13 cellular contexts compared by ENCODE assay signal in genomic region chr13:109783447-109783814, GRCh38. TPM values are rescaled to one million over a fixed set of nuclear protein-coding genes. Genes with fewer than 3 reads are reported as not detected.
DNase-seq lines count a peak whose midpoint lies in the region; TF ChIP-seq lines count a peak whose summit lies in the region.
"Had no signal": no experiment of that assay in that cellular context is flagged by ENCODE, and none has a peak within 500 bp of the region (broad histone marks: within the 10 kb centered on the region; RNA-seq: fewer than 3 reads in every experiment).

No MANE protein-coding gene starts in this region.

- H2AFZ ChIP-seq in ACC112 (ENCODE audit: low read length, unreplicated experiment) = no peak overlapping the region

- H3K27me3 ChIP-seq in ACC112 (ENCODE audit: insufficient read depth, low read length) = no peaks in the 10 kb centered on the region

- H3K27me3 Mint-ChIP-seq in brain = peaks cover 12% of the 10 kb centered on the region

- intact Hi-C loops in posterior vena cava (cut with DNase I) = loop anchor here (5.0 to 10.0 kb wide), 3 partner anchors 329 to 819 kb away; no protein-coding TSS in a partner anchor

- no peak overlapping the region for H3K27ac Mint-ChIP-seq in brain
- H3K27ac Mint-ChIP-seq: activated T-helper 1 cell treated with anti-CD3 and anti-CD28 coated beads, Interleukin-12 subunit alpha, Interleukin-12 subunit beta, Interleukin-2, Interleukin-4 antibody, amounts not matched to agents 30 ng/mL and 10 ng/mL and 1 ng/mL, durations not matched to agents 14 hours and 24 hours and 36 hours had no signal

- whole genome bisulfite sequencing in mesodermal cell (ENCODE audit: insufficient coverage in 2 of 2), 2 experiments = 78 to 89% methylated on average over 28 to 29 of the region's 29 CpGs

- H3K79me2 ChIP-seq in ACC112 (ENCODE audit: control insufficient read depth, insufficient read depth, low read length, unreplicated experiment) = peaks cover 63% of the 10 kb centered on the region

- peaks cover 47% of the 10 kb centered on the region for H3K36me3 Mint-ChIP-seq in brain

- DNase-seq in HFF-Myc (ENCODE audit: extremely low read depth, low read depth) (no peak), DMS114 treated with DMSO at 0.1 percent for 48 hours (lab: John Stamatoyannopoulos, UW; ENCODE audit: unreplicated experiment) (no peak), SK-N-DZ (ENCODE audit: low spot score) (no peak), posterior vena cava (ENCODE audit: low spot score) (no peak), DMS 273 treated with DMSO at 0.1 percent for 48 hours (lab: John Stamatoyannopoulos, UW) (no peak)
- DNase-seq: activated CD4-positive, CD25-positive, alpha-beta regulatory T cell; cortex of kidney; NCI-H1694 treated with DMSO at 0.1 percent for 48 hours; stimulated activated CD4-positive, alpha-beta T cell treated with anti-CD3 and anti-CD28 coated beads, Interleukin-15, amount 100 ng/mL, for 24 hours had no signal

- TF ChIP-seq CTCF in HFF-Myc (IDR thresholded peaks at IDR 0.05; ENCODE audit: low read depth, low read length, missing control alignments) = no peak
- no peak for TF ChIP-seq CTCF in brain (conservative IDR thresholded peaks at IDR 0.05)

- peaks cover 40% of the 10 kb centered on the region for H3K4me1 Mint-ChIP-seq in brain

- no peaks in the 10 kb centered on the region for H3K9me3 ChIP-seq in mesodermal cell (ENCODE audit: control insufficient read depth, low read length)

- H3K9me3 Mint-ChIP-seq in brain = peaks cover 0 to 8% (median 3%) of the 10 kb centered on the region in 5 experiments
- H3K9me3 Mint-ChIP-seq: activated T-helper 1 cell treated with anti-CD3 and anti-CD28 coated beads, Interleukin-12 subunit alpha, Interleukin-12 subunit beta, Interleukin-2, Interleukin-4 antibody, amounts not matched to agents 30 ng/mL and 10 ng/mL and 1 ng/mL, durations not matched to agents 14 hours and 24 hours and 36 hours had no signal

- H3K4me3 ChIP-seq in ACC112 (ENCODE audit: low read depth, low read length) (peak overlapping the region; percentile 79), HFF-Myc (replicated peaks; ENCODE audit: low read depth, low read length) (peak overlapping the region; percentile 57), mesodermal cell (ENCODE audit: extremely low read depth, insufficient read depth, low read length, poor library complexity, severe bottlenecking) (peak overlapping the region; percentile 43)

- H3K27ac ChIP-seq in ACC112 (ENCODE audit: low read depth, low read length) (no peak overlapping the region), mesodermal cell (ENCODE audit: low read depth, low read length, severe bottlenecking) (no peak overlapping the region)

- H3K36me3 ChIP-seq in ACC112 (ENCODE audit: insufficient read depth, low read length) = peaks cover 16% of the 10 kb centered on the region
- H3K36me3 ChIP-seq in mesodermal cell (ENCODE audit: control insufficient read depth, insufficient read depth, low read length) = peaks cover 34% of the 10 kb centered on the region

- H3K4me3 Mint-ChIP-seq in brain = peak overlapping the region in 3 of 5 experiments; percentile 13 to 52 (median 23)
- H3K4me3 Mint-ChIP-seq: activated T-helper 1 cell treated with anti-CD3 and anti-CD28 coated beads, Interleukin-12 subunit alpha, Interleukin-12 subunit beta, Interleukin-2, Interleukin-4 antibody, amounts not matched to agents 30 ng/mL and 10 ng/mL and 1 ng/mL, durations not matched to agents 14 hours and 24 hours and 36 hours had no signal

- peaks cover 20% of the 10 kb centered on the region for H3K4me1 ChIP-seq in ACC112 (ENCODE audit: control insufficient read depth, insufficient read depth, low read length, unreplicated experiment)
- peaks cover 19% of the 10 kb centered on the region for H3K4me1 ChIP-seq in mesodermal cell (ENCODE audit: control insufficient read depth, insufficient read depth, low read length, poor library complexity, severe bottlenecking)

RNA-seq across cellular contexts. Expression of gene IRS2, which starts 3.0 kb away (rescaled TPM):
- polyA plus RNA-seq in brain (ENCODE audit: insufficient read depth, low read depth, low replicate concordance) = 33.7 TPM
- 6.9 TPM for polyA plus RNA-seq in mesodermal cell (2013, experiment 1 of 2)
- 5.5 TPM for polyA plus RNA-seq in mesodermal cell (2013, experiment 2 of 2)
- polyA plus RNA-seq in SK-N-DZ (2014; cell fraction: cytosol; rRNA removed) = 3.4 and 4.6 TPM in 2 replicates
- polyA plus RNA-seq in SK-N-DZ (2014; cell fraction: nucleus; rRNA removed) = 1.9 and 2.5 TPM in 2 replicates
- 10 to 100 TPM; 15.9 to 25.1 TPM for total RNA-seq in posterior vena cava
